10 cellular contexts compared by ENCODE assay signal in genomic region chr3:164864454-164864853, GRCh38.
"Had no signal": no experiment of that assay in that cellular context is flagged by ENCODE, and none has a peak within 500 bp of the region (broad histone marks: within the 10 kb centered on the region; RNA-seq: fewer than 3 reads in every experiment).

No MANE protein-coding gene starts in this region.

- H3K4me3 ChIP-seq: GM23248, HAP-1 had no signal

- H3K27ac ChIP-seq: GM23248 had no signal

- H3K9me3 Mint-ChIP-seq: H9 had no signal

- H3K4me3 Mint-ChIP-seq: H9, HFFc6 had no signal

- H3K4me1 ChIP-seq: HAP-1 had no signal

- H3K36me3 ChIP-seq: HAP-1 had no signal

- ATAC-seq: HCT116 had no signal

- H3K9ac ChIP-seq: GM23248 had no signal

- FAIRE-seq: H1, H54 had no signal

- H3K9me3 ChIP-seq: HAP-1 had no signal

- DNase-seq: GM23248, GOT3, H7, H9, HCEC 1CT, HFFc6 had no signal

- H2AFZ ChIP-seq: GM23248 had no signal

- H3K27ac Mint-ChIP-seq: HFFc6 had no signal
